11 cellular contexts compared by ENCODE assay signal in genomic region chr11:27362032-27362431, GRCh38. TPM values are rescaled to one million over a fixed set of nuclear protein-coding genes. Genes with fewer than 3 reads are reported as not detected.
A peak's percentile ranks its signal among the peaks of the same experiment; 100 is the strongest.
DNase-seq lines count a peak whose midpoint lies in the region; ATAC-seq and TF ChIP-seq lines count a peak whose summit lies in the region.
"Had no signal": no experiment of that assay in that cellular context is flagged by ENCODE, and none has a peak within 500 bp of the region (broad histone marks: within the 10 kb centered on the region; RNA-seq: fewer than 3 reads in every experiment).

No MANE protein-coding gene starts in this region.

- DNase-seq in CD4-positive, alpha-beta memory T cell = no peak
- no peak for DNase-seq in activated naive CD8-positive, alpha-beta T cell treated with anti-CD3 and anti-CD28 coated beads, Interleukin-2, amount 10 ng/mL, durations not matched to agents 7 days and 5 days
- DNase-seq in HPDE6-E6E7 (ENCODE audit: extremely low spot score) (no peak), prostate gland (ENCODE audit: low spot score) (no peak), DMS79 (lab: John Stamatoyannopoulos, UW) (no peak), colonic mucosa (no peak)
- DNase-seq: activated CD4-positive, CD25-positive, alpha-beta regulatory T cell; NCI-H1092 treated with DMSO at 0.1 percent for 48 hours; retina had no signal

- ATAC-seq in activated naive CD8-positive, alpha-beta T cell treated with anti-CD3 and anti-CD28 coated beads, Interleukin-2, amount 10 ng/mL, durations not matched to agents 7 days and 5 days (ENCODE audit: low read depth) = no peak

- peak overlapping the region; percentile 91 to 95 (median 93) for H3K4me3 Mint-ChIP-seq in CD4-positive, alpha-beta memory T cell
- peak overlapping the region; percentile 87 to 95 (median 94) for H3K4me3 Mint-ChIP-seq in IgD-negative memory B cell
- peak overlapping the region; percentile 91 for H3K4me3 Mint-ChIP-seq in activated naive CD8-positive, alpha-beta T cell treated with anti-CD3 and anti-CD28 coated beads, Interleukin-2, amount 10 ng/mL, durations not matched to agents 7 days and 5 days

- H3K4me1 Mint-ChIP-seq in CD4-positive, alpha-beta memory T cell = peaks cover 22 to 28% (median 26%) of the 10 kb centered on the region in 4 donors
- H3K4me1 Mint-ChIP-seq in IgD-negative memory B cell = peaks cover 14 to 21% (median 16%) of the 10 kb centered on the region in 3 donors
- H3K4me1 Mint-ChIP-seq in activated naive CD8-positive, alpha-beta T cell treated with anti-CD3 and anti-CD28 coated beads, Interleukin-2, amount 10 ng/mL, durations not matched to agents 7 days and 5 days = peaks cover 36% of the 10 kb centered on the region

- intact Hi-C loops in CD4-positive, alpha-beta memory T cell (cut with micrococcal nuclease) = loop anchor here (2.0 kb wide), 2 partner anchors 109 to 747 kb away; partner anchors contain the start of genes KIF18A and METTL15
- intact Hi-C loops in prostate gland (cut with DNase I) (loop anchor here (10.0 kb wide), 1 partner anchor 113 kb away; the partner anchor contains the start of gene LGR4), colonic mucosa (cut with DNase I) (loop anchor here (10.0 kb wide), 2 partner anchors 113 to 177 kb away; partner anchors contain the start of gene LGR4)

- H3K27ac Mint-ChIP-seq in CD4-positive, alpha-beta memory T cell = peak overlapping the region in 6 of 7 donors; percentile 18 to 89 (median 86)
- peak overlapping the region in 2 of 3 donors; percentile 51 to 75 for H3K27ac Mint-ChIP-seq in IgD-negative memory B cell
- H3K27ac Mint-ChIP-seq in activated naive CD8-positive, alpha-beta T cell treated with anti-CD3 and anti-CD28 coated beads, Interleukin-2, amount 10 ng/mL, durations not matched to agents 7 days and 5 days = no peak overlapping the region

- peaks cover 14% of the 10 kb centered on the region for H3K4me1 ChIP-seq in CD4-positive, alpha-beta memory T cell (ENCODE audit: insufficient read depth, low read length)
- H3K4me1 ChIP-seq in mesodermal cell (ENCODE audit: control insufficient read depth, insufficient read depth, low read length, poor library complexity, severe bottlenecking) (no peaks in the 10 kb centered on the region), prostate gland (replicated peaks) (no peaks in the 10 kb centered on the region), colonic mucosa (peaks cover 13% of the 10 kb centered on the region)

- no peak overlapping the region for H3K4me3 ChIP-seq in CD4-positive, alpha-beta memory T cell (ENCODE audit: low read length in 2 of 2)
- H3K4me3 ChIP-seq in mesodermal cell (ENCODE audit: extremely low read depth, insufficient read depth, low read length, poor library complexity, severe bottlenecking) = peak overlapping the region; percentile 73
- H3K4me3 ChIP-seq in prostate gland = no peak overlapping the region
- H3K4me3 ChIP-seq in colonic mucosa = no peak overlapping the region

- peak overlapping the region in 1 of 2 donors; percentile 93 for H3K9ac ChIP-seq in colonic mucosa (ENCODE audit: low read depth in 2 of 2, low read length in 2 of 2)

- TF ChIP-seq POLR2A in prostate gland (IDR thresholded peaks at IDR 0.05) = no peak

- no peaks in the 10 kb centered on the region for H3K9me3 Mint-ChIP-seq in CD4-positive, alpha-beta memory T cell
- H3K9me3 Mint-ChIP-seq in IgD-negative memory B cell = no peaks in the 10 kb centered on the region
- no peaks in the 10 kb centered on the region for H3K9me3 Mint-ChIP-seq in activated naive CD8-positive, alpha-beta T cell treated with anti-CD3 and anti-CD28 coated beads, Interleukin-2, amount 10 ng/mL, durations not matched to agents 7 days and 5 days

- H3K9me3 ChIP-seq in CD4-positive, alpha-beta memory T cell (ENCODE audit: control insufficient read depth in 1 of 2, low read length in 2 of 2) = no peaks in the 10 kb centered on the region
- no peaks in the 10 kb centered on the region for H3K9me3 ChIP-seq in mesodermal cell (ENCODE audit: control insufficient read depth, low read length)
- no peaks in the 10 kb centered on the region for H3K9me3 ChIP-seq in prostate gland
- H3K9me3 ChIP-seq in colonic mucosa = no peaks in the 10 kb centered on the region

- POLR2A ChIA-PET in CD4-positive, alpha-beta memory T cell (lab: Charles Lee; ENCODE audit: partially characterized antibody) = no interaction called here
- POLR2A ChIA-PET in activated naive CD8-positive, alpha-beta T cell treated with anti-CD3 and anti-CD28 coated beads, Interleukin-2, amount 10 ng/mL, durations not matched to agents 7 days and 5 days (lab: Charles Lee) = no interaction called here

- no peak overlapping the region for H3K27ac ChIP-seq in CD4-positive, alpha-beta memory T cell (ENCODE audit: low read depth, low read length)
- no peak overlapping the region for H3K27ac ChIP-seq in mesodermal cell (ENCODE audit: low read depth, low read length, severe bottlenecking)
- H3K27ac ChIP-seq in prostate gland = no peak overlapping the region
- H3K27ac ChIP-seq in colonic mucosa = no peak overlapping the region

- CTCF ChIA-PET in CD4-positive, alpha-beta memory T cell (lab: Charles Lee; ENCODE audit: partially characterized antibody) = no interaction called here

- H3K36me3 ChIP-seq in CD4-positive, alpha-beta memory T cell (ENCODE audit: insufficient read depth, low read length) = no peaks in the 10 kb centered on the region
- H3K36me3 ChIP-seq in mesodermal cell (ENCODE audit: control insufficient read depth, insufficient read depth, low read length) (no peaks in the 10 kb centered on the region), prostate gland (no peaks in the 10 kb centered on the region), colonic mucosa (no peaks in the 10 kb centered on the region)

- H3K36me3 Mint-ChIP-seq in CD4-positive, alpha-beta memory T cell = peaks cover 0 to 2% of the 10 kb centered on the region in 2 donors
- H3K36me3 Mint-ChIP-seq in IgD-negative memory B cell = no peaks in the 10 kb centered on the region
- H3K36me3 Mint-ChIP-seq in activated naive CD8-positive, alpha-beta T cell treated with anti-CD3 and anti-CD28 coated beads, Interleukin-2, amount 10 ng/mL, durations not matched to agents 7 days and 5 days = no peaks in the 10 kb centered on the region

- no peaks in the 10 kb centered on the region for H3K27me3 ChIP-seq in CD4-positive, alpha-beta memory T cell (ENCODE audit: insufficient read depth, low read length)
- H3K27me3 ChIP-seq in prostate gland (replicated peaks; ENCODE audit: insufficient read depth) = no peaks in the 10 kb centered on the region
- H3K27me3 ChIP-seq in colonic mucosa = no peaks in the 10 kb centered on the region

- H3K27me3 Mint-ChIP-seq in CD4-positive, alpha-beta memory T cell = no peaks in the 10 kb centered on the region
- no peaks in the 10 kb centered on the region for H3K27me3 Mint-ChIP-seq in IgD-negative memory B cell
- no peaks in the 10 kb centered on the region for H3K27me3 Mint-ChIP-seq in activated naive CD8-positive, alpha-beta T cell treated with anti-CD3 and anti-CD28 coated beads, Interleukin-2, amount 10 ng/mL, durations not matched to agents 7 days and 5 days

- WGBS in mesodermal cell (ENCODE audit: insufficient coverage in 2 of 2), 2 experiments = no CpG with 5 or more reads among the region's 3 CpGs
- WGBS in prostate gland = 33% methylated on average over 3 of the region's 3 CpGs

- TF ChIP-seq CTCF in prostate gland (IDR thresholded peaks at IDR 0.05) (no peak), colonic mucosa (IDR thresholded peaks at IDR 0.05) (no peak)

RNA-seq across cellular contexts. Expression of gene CCDC34, which starts 1.0 kb away (rescaled TPM):
- total RNA-seq in CD4-positive, alpha-beta memory T cell = 1 to 10 TPM; 3.3 to 3.7 TPM
- 1 to 10 TPM in 1 of 2 donors, under 1 TPM in 1; 0.94 to 2.1 TPM for polyA plus RNA-seq in CD4-positive, alpha-beta memory T cell
- polyA plus RNA-seq in IgD-negative memory B cell = 3.0 TPM
- total RNA-seq in activated naive CD8-positive, alpha-beta T cell treated with anti-CD3 and anti-CD28 coated beads, Interleukin-2, amount 10 ng/mL, durations not matched to agents 7 days and 5 days = 10 to 100 TPM; 15.9 to 18.0 TPM
- polyA plus RNA-seq in mesodermal cell (2013, experiment 1 of 2) = 25.3 TPM
- 42.7 TPM for polyA plus RNA-seq in mesodermal cell (2013, experiment 2 of 2)
- total RNA-seq in prostate gland (1 to 10 TPM; 5.7 to 6.7 TPM), colonic mucosa (10 to 100 TPM; 10.2 to 25.6 TPM)
